ENCODE assay signal across 10 cellular contexts in the genomic region with DNA sequence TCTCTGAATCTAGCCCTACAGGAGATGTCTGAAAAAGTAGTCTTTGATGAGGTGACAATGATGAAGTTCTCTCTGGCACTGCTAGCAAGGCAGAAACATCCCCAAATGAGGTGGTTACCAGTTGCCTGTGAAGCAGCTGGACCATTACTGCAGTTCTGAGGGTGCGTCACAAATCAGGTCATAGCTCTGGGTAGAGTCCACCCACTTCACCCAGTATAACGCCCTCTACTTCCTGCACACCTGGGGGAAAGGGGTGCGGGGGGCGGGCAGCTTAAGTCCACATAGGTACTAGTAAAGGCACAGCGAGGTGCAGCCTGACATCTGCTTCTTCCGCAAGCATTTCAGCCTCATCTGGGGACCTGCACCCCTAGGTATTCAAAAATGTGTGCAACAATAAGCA. TPM values are rescaled to one million over a fixed set of nuclear protein-coding genes. Genes with fewer than 3 reads are reported as not detected.
DNase-seq lines count a peak whose midpoint lies in the region; ATAC-seq and TF ChIP-seq lines count a peak whose summit lies in the region.
"Had no signal": no experiment of that assay in that cellular context is flagged by ENCODE, and none has a peak within 500 bp of the region (broad histone marks: within the 10 kb centered on the region; RNA-seq: fewer than 3 reads in every experiment).

No MANE protein-coding gene starts in this region.

- peaks cover 10% of the 10 kb centered on the region for H3K4me1 Mint-ChIP-seq in stimulated activated naive CD8-positive, alpha-beta T cell treated with anti-CD3 and anti-CD28 coated beads, Interleukin-15, amount 100 ng/mL, for 72 hours
- H3K4me1 Mint-ChIP-seq in HFFc6 (ENCODE audit: low read depth) = peaks cover 17% of the 10 kb centered on the region

- ATAC-seq in left colon = peak; percentile 36
- peak; percentile 91 for ATAC-seq in stimulated activated naive CD8-positive, alpha-beta T cell treated with anti-CD3 and anti-CD28 coated beads, Interleukin-15, amount 100 ng/mL, for 72 hours

- DNase-seq in NOMO-1 treated with DMSO at 0.1 percent for 48 hours (lab: John Stamatoyannopoulos, UW; ENCODE audit: unreplicated experiment) = peak; percentile 19
- no peak for DNase-seq in NOMO-1 treated with dmso at 0.1 percent for 144 hours (lab: John Stamatoyannopoulos, UW; ENCODE audit: unreplicated experiment)
- peak; percentile 49 for DNase-seq in activated T-cell treated with anti-CD3 and anti-CD28 coated beads for 24 hours (ENCODE audit: low read depth)
- no peak for DNase-seq in left colon
- DNase-seq in stimulated activated naive CD8-positive, alpha-beta T cell treated with anti-CD3 and anti-CD28 coated beads, Interleukin-15, amount 100 ng/mL, for 72 hours = peak; percentile 58 to 81
- no peak for DNase-seq in HFFc6
- DNase-seq in iPS-NIHi11 (ENCODE audit: low spot score) = no peak
- DNase-seq in cerebellar cortex (ENCODE audit: low spot score) = no peak
- DNase-seq: GF-D8, NCI-H1436 treated with DMSO at 0.1 percent for 48 hours had no signal

- no peaks in the 10 kb centered on the region for H3K9me3 Mint-ChIP-seq in stimulated activated naive CD8-positive, alpha-beta T cell treated with anti-CD3 and anti-CD28 coated beads, Interleukin-15, amount 100 ng/mL, for 72 hours
- H3K9me3 Mint-ChIP-seq in HFFc6 = no peaks in the 10 kb centered on the region

- H3K36me3 Mint-ChIP-seq in HFFc6 (ENCODE audit: low read depth) = no peaks in the 10 kb centered on the region

- intact Hi-C loops in left colon (cut with DNase I, micrococcal nuclease) = no loop called here

- TF ChIP-seq CTCF in HFFc6 (IDR thresholded peaks at IDR 0.05) = no peak

- H3K4me3 Mint-ChIP-seq in stimulated activated naive CD8-positive, alpha-beta T cell treated with anti-CD3 and anti-CD28 coated beads, Interleukin-15, amount 100 ng/mL, for 72 hours = peak overlapping the region; percentile 81 to 89
- no peak overlapping the region for H3K4me3 Mint-ChIP-seq in HFFc6

- no peaks in the 10 kb centered on the region for H3K27me3 Mint-ChIP-seq in stimulated activated naive CD8-positive, alpha-beta T cell treated with anti-CD3 and anti-CD28 coated beads, Interleukin-15, amount 100 ng/mL, for 72 hours
- peaks cover 18% of the 10 kb centered on the region for H3K27me3 Mint-ChIP-seq in HFFc6 (ENCODE audit: insufficient read depth)

- H3K27ac Mint-ChIP-seq in stimulated activated naive CD8-positive, alpha-beta T cell treated with anti-CD3 and anti-CD28 coated beads, Interleukin-15, amount 100 ng/mL, for 72 hours = peak overlapping the region; percentile 2 to 87
- H3K27ac Mint-ChIP-seq in HFFc6 = no peak overlapping the region

RNA-seq across cellular contexts. Expression of a gene that starts 13.4 kb away (rescaled TPM):
- 10 to 100 TPM; 27.2 to 38.3 TPM for total RNA-seq in left colon
- total RNA-seq in HFFc6 (2021; fragmentation: NEBNext Ultra II Directional; extraction: Animal tissue kit (Norgen Biotek cat#: 25700)) = 1 to 10 TPM; 1.5 to 4.9 (median 2.3) TPM

Comparison
In these comparisons a context has a peak if more than half of its experiments do, and no peak if none do; other contexts are left out.
1. DNase-seq: peak in NOMO-1 treated with DMSO at 0.1 percent for 48 hours (single experiment), activated T-cell treated with anti-CD3 and anti-CD28 coated beads for 24 hours (single experiment) and stimulated activated naive CD8-positive, alpha-beta T cell treated with anti-CD3 and anti-CD28 coated beads, Interleukin-15, amount 100 ng/mL, for 72 hours (2 of 2); none in NOMO-1 treated with dmso at 0.1 percent for 144 hours (single experiment), left colon (0 of 2), HFFc6 (single experiment), iPS-NIHi11 (single experiment) and cerebellar cortex (single experiment).
2. RNA of a gene that starts 13.4 kb away (total RNA-seq): 27.2 to 38.3 TPM in left colon; 1.5 to 4.9 TPM in HFFc6; every median in the first group is over 4 times any median in the second.